ENCODE assay signal across 14 cellular contexts in the genomic region with DNA sequence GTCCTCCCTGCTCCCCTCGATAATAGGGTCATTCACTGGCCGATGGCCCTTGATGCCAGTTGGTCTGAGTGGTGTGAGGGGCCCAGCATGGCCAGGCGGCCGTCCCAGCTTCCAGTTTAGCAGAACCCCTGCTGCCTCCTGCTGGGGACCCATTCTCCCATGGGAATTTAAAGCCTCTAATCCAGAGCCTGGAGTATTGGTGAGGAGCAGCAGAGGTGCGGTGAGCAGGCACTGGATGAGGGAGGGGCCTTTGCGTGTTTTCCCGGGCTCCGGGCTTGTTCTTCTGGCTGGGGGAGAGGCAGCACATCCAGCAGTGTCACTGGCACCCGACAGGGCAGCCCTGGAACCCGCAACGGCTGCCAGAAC. TPM values are rescaled to one million over a fixed set of nuclear protein-coding genes. Genes with fewer than 3 reads are reported as not detected.
"Had no signal": no experiment of that assay in that cellular context is flagged by ENCODE, and none has a peak within 500 bp of the region (broad histone marks: within the 10 kb centered on the region; RNA-seq: fewer than 3 reads in every experiment).

No MANE protein-coding gene starts in this region.

- H3K27ac Mint-ChIP-seq: activated CD8-positive, alpha-beta T cell treated with anti-CD3 and anti-CD28 coated beads, Interleukin-2, amount 10 ng/mL, durations not matched to agents 7 days and 5 days; effector memory CD8-positive, alpha-beta T cell; mesothelial cell of epicardium; T-cell had no signal

- ATAC-seq: activated CD8-positive, alpha-beta T cell treated with anti-CD3 and anti-CD28 coated beads, Interleukin-2, amount 10 ng/mL, durations not matched to agents 7 days and 5 days; activated T-cell treated with anti-CD3 and anti-CD28 coated beads, Interleukin-2, amount 50 U/mL, for 4 hours; effector memory CD8-positive, alpha-beta T cell; stimulated activated naive CD8-positive, alpha-beta T cell treated with anti-CD3 and anti-CD28 coated beads, Interleukin-15, amount 100 ng/mL, for 72 hours; T-cell had no signal

- H3K4me1 Mint-ChIP-seq: stimulated activated naive CD8-positive, alpha-beta T cell treated with anti-CD3 and anti-CD28 coated beads, Interleukin-15, amount 100 ng/mL, for 72 hours; T-cell had no signal

- H3K4me3 Mint-ChIP-seq: activated CD8-positive, alpha-beta T cell treated with anti-CD3 and anti-CD28 coated beads, Interleukin-2, amount 10 ng/mL, durations not matched to agents 7 days and 5 days; activated T-cell treated with anti-CD3 and anti-CD28 coated beads, Interleukin-2, amount 50 U/mL, for 4 hours; effector memory CD8-positive, alpha-beta T cell; mesothelial cell of epicardium; nephron; stimulated activated naive CD8-positive, alpha-beta T cell treated with anti-CD3 and anti-CD28 coated beads, Interleukin-15, amount 100 ng/mL, for 72 hours; T-cell had no signal

- H3K4me1 ChIP-seq: ascending aorta, testis, upper lobe of left lung had no signal

- H3K27me3 ChIP-seq: ascending aorta, testis, upper lobe of left lung had no signal

- H3K9me3 ChIP-seq: ascending aorta, testis, upper lobe of left lung had no signal

- H3K9me3 Mint-ChIP-seq: activated T-cell treated with anti-CD3 and anti-CD28 coated beads, Interleukin-2, amount 50 U/mL, for 4 hours; effector memory CD8-positive, alpha-beta T cell; mesothelial cell of epicardium; nephron; stimulated activated naive CD8-positive, alpha-beta T cell treated with anti-CD3 and anti-CD28 coated beads, Interleukin-15, amount 100 ng/mL, for 72 hours; T-cell had no signal

- H3K36me3 ChIP-seq: ascending aorta, upper lobe of left lung had no signal

- H3K4me3 ChIP-seq: ascending aorta, lung, testis, upper lobe of left lung had no signal

- H3K27me3 Mint-ChIP-seq: stimulated activated naive CD8-positive, alpha-beta T cell treated with anti-CD3 and anti-CD28 coated beads, Interleukin-15, amount 100 ng/mL, for 72 hours had no signal

- H3K27ac ChIP-seq: ascending aorta, testis, upper lobe of left lung had no signal

- H3K36me3 Mint-ChIP-seq: mesothelial cell of epicardium, T-cell had no signal

- DNase-seq: activated CD4-positive, CD25-positive, alpha-beta regulatory T cell; activated CD8-positive, alpha-beta T cell treated with anti-CD3 and anti-CD28 coated beads, Interleukin-2, amount 10 ng/mL, durations not matched to agents 7 days and 5 days; activated effector memory CD4-positive, alpha-beta T cell treated with Interleukin-2 at 50 U/mL for 16 hours; activated naive CD4-positive, alpha-beta T cell treated with anti-CD3 and anti-CD28 coated beads, Interleukin-2, amount 50 U/mL, for 16 hours; activated T-cell treated with anti-CD3 and anti-CD28 coated beads, Interleukin-2, amount 50 U/mL, for 4 hours; effector memory CD8-positive, alpha-beta T cell; stimulated activated naive CD8-positive, alpha-beta T cell treated with anti-CD3 and anti-CD28 coated beads, Interleukin-15, amount 100 ng/mL, for 72 hours; T-cell had no signal

RNA-seq across cellular contexts. Expression of a gene that starts 17.4 kb away (rescaled TPM):
- total RNA-seq: activated CD8-positive, alpha-beta T cell treated with anti-CD3 and anti-CD28 coated beads, Interleukin-2, amount 10 ng/mL, durations not matched to agents 7 days and 5 days; activated T-cell treated with anti-CD3 and anti-CD28 coated beads, Interleukin-2, amount 50 U/mL, for 4 hours; T-cell had no signal

RNA-seq across cellular contexts. Expression of a gene that starts 40.3 kb away (rescaled TPM):
- total RNA-seq: ascending aorta had no signal
